ENCODE assay signal across 11 cellular contexts in genomic region chr5:145775893-145776444, GRCh38. TPM values are rescaled to one million over a fixed set of nuclear protein-coding genes. Genes with fewer than 3 reads are reported as not detected.
DNase-seq lines count a peak whose midpoint lies in the region; ATAC-seq and TF ChIP-seq lines count a peak whose summit lies in the region.
"Had no signal": no experiment of that assay in that cellular context is flagged by ENCODE, and none has a peak within 500 bp of the region (broad histone marks: within the 10 kb centered on the region; RNA-seq: fewer than 3 reads in every experiment).

No MANE protein-coding gene starts in this region.

- in situ Hi-C loops in SK-MEL-5 (cut with HindIII; ENCODE audit: low pct_unique_long_range_greater_than_20kb, low sequenced_read_pairs): no loop called here

- ATAC-seq in GM19463 (IDR thresholded peaks at IDR 0.05; ENCODE audit: unreplicated experiment): no peak
- ATAC-seq: T-helper 17 cell had no signal

- TF ChIP-seq CTCF in prostate gland (IDR thresholded peaks at IDR 0.05): no peak

- H3K9me3 ChIP-seq in prostate gland: no peaks in the 10 kb centered on the region

- TF ChIP-seq POLR2A in prostate gland (IDR thresholded peaks at IDR 0.05): no peak

- WGBS in prostate gland: 66% methylated on average over 2 of the region's 2 CpGs

- no peak overlapping the region for H3K4me3 ChIP-seq in prostate gland

- no peaks in the 10 kb centered on the region for H3K27me3 ChIP-seq in prostate gland (replicated peaks; ENCODE audit: insufficient read depth)

- no peak overlapping the region for H3K27ac ChIP-seq in prostate gland

- peak; percentile 80 for DNase-seq in GM03348 (ENCODE audit: low spot score)
- DNase-seq in SK-MEL-5 (ENCODE audit: low read depth, low spot score): peak; percentile 95
- peak; percentile 86 for DNase-seq in fibroblast of the conjunctiva (ENCODE audit: low read depth)
- DNase-seq in pons (ENCODE audit: low spot score): peak; percentile 48
- no peak for DNase-seq in NCI-H146 (lab: John Stamatoyannopoulos, UW)
- DNase-seq in NCI-H2107 treated with DMSO at 0.1 percent for 48 hours (lab: John Stamatoyannopoulos, UW; ENCODE audit: unreplicated experiment): no peak
- DNase-seq in prostate gland (ENCODE audit: low spot score): no peak
- DNase-seq: activated naive CD4-positive, alpha-beta T cell treated with anti-CD3 and anti-CD28 coated beads, Interleukin-2, amount 50 U/mL, for 16 hours; NCI-H1048; T-helper 17 cell had no signal

- intact Hi-C loops in prostate gland (cut with DNase I): no loop called here

- no peaks in the 10 kb centered on the region for H3K36me3 ChIP-seq in prostate gland

- no peaks in the 10 kb centered on the region for H3K4me1 ChIP-seq in prostate gland (replicated peaks)

RNA-seq across cellular contexts. Expression of gene PRELID2, which starts 59.2 kb away (rescaled TPM):
- total RNA-seq in SK-MEL-5 (2014; rRNA removed; shearing (Covaris generic)): 19.1 and 22.6 TPM in 2 replicates
- 6.3 and 8.6 TPM in 2 replicates for polyA plus RNA-seq in SK-MEL-5 (2015; cell fraction: cytosol; rRNA removed)
- polyA plus RNA-seq in SK-MEL-5 (2015; cell fraction: nucleus; rRNA removed): 1.2 and 2.2 TPM in 2 replicates
- total RNA-seq in prostate gland: 1 to 10 TPM; 4.1 to 5.4 TPM

Comparison
In these comparisons a context has a peak if more than half of its experiments do, and no peak if none do; other contexts are left out.
1. DNase-seq: peak in GM03348 (single experiment), SK-MEL-5 (single experiment), fibroblast of the conjunctiva (single experiment) and pons (single experiment); none in NCI-H146 (single experiment), NCI-H2107 treated with DMSO at 0.1 percent for 48 hours (single experiment) and prostate gland (single experiment).